Comparison of ENCODE assay signal across 9 cellular contexts in the genomic region with DNA sequence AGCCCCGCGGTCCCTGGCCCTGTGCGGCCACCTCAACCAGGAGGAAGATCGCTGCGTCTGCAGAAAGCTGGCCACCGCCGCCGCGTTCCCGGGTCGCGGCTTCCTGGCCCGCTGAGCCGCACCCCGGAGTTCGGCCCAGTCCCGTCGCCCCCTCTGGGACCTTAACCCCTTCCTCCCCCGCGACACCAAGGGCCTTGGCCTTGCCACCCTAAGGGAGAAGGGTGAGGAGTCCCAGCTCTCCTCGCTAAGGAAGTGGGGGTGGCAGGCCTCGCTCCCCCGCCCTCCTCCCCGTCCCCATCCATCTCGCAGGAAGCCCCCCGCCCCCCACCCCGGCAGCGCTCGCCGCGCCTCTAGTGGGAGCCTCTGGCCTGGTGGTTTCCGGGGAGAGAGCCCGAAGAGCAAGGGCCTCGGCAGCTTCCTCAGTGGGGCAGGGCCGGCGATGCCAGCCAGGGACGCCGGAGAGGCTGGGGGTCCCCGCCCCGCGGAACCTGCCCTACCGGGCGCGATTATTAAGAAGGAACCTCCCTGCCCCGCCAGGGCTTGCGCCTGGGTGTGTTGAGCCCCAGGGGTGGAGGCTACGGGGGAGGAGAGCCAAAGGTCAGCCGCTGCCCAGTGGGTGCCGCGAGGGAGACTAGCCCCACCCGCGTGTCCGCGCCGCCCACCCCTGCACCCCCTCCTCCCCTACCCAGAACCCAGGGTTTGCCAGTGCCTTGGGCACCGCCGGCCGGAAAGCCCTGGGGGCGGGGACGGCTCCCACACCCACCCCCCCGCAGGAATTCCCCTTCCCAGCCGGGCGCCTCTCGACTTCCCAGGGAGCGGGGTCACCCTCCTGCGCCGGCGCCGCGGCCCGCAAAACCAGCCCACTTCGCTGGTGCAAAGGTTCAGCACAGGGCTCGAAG. TPM values are rescaled to one million over a fixed set of nuclear protein-coding genes. Genes with fewer than 3 reads are reported as not detected.
DNase-seq lines count a peak whose midpoint lies in the region; ATAC-seq, FAIRE-seq and TF ChIP-seq lines count a peak whose summit lies in the region.
"Had no signal": no experiment of that assay in that cellular context is flagged by ENCODE, and none has a peak within 500 bp of the region (broad histone marks: within the 10 kb centered on the region; RNA-seq: fewer than 3 reads in every experiment).

No MANE protein-coding gene starts in this region.

- ATAC-seq in activated CD8-positive, alpha-beta T cell treated with anti-CD3 and anti-CD28 coated beads, Interleukin-2, amount 10 ng/mL, durations not matched to agents 7 days and 5 days: no peak
- peak in 3 of 4 donors; percentile 15 to 66 (median 21) for ATAC-seq in psoas muscle
- ATAC-seq in GM18909 (IDR thresholded peaks at IDR 0.05; ENCODE audit: poor library complexity, unreplicated experiment): no peak

- WGBS in hepatocyte (ENCODE audit: low lambda C conversion rate, missing lambda C conversion rate): 18% methylated on average over 44 of the region's 73 CpGs
- WGBS in psoas muscle, 3 donors: 30 to 38% (median 31%) methylated on average over 43 to 73 of the region's 73 CpGs

- peaks cover 31% of the 10 kb centered on the region for H3K79me2 ChIP-seq in hepatocyte

- H3K27me3 ChIP-seq in hepatocyte: no peaks in the 10 kb centered on the region
- H3K27me3 ChIP-seq in psoas muscle (ENCODE audit: insufficient read depth in 3 of 3, low read length in 2 of 3): peaks cover 0 to 11% (median 8%) of the 10 kb centered on the region in 3 donors

- peak overlapping the region; percentile 81 for H3K4me2 ChIP-seq in hepatocyte

- H3K4me1 ChIP-seq in hepatocyte (ENCODE audit: insufficient read depth) (peaks cover 37% of the 10 kb centered on the region), psoas muscle (peaks cover 20% of the 10 kb centered on the region)

- POLR2A ChIA-PET in activated CD8-positive, alpha-beta T cell treated with anti-CD3 and anti-CD28 coated beads, Interleukin-2, amount 10 ng/mL, durations not matched to agents 7 days and 5 days (lab: Charles Lee): interaction anchor here (0.9 kb wide), 1 partner anchor 24 kb away, joined by 3 read pairs; no protein-coding TSS in a partner anchor

- intact Hi-C loops in psoas muscle (cut with DNase I): no loop called here

- FAIRE-seq in H54 (lab: Jason Lieb, UNC): no peak

- H4K20me1 ChIP-seq in hepatocyte (ENCODE audit: insufficient read depth, poor library complexity, severe bottlenecking): peaks cover 54% of the 10 kb centered on the region

- no peak for TF ChIP-seq CTCF in hepatocyte (IDR thresholded peaks at IDR 0.05; ENCODE audit: poor library complexity)
- no peak for TF ChIP-seq CTCF in psoas muscle (IDR thresholded peaks at IDR 0.05)
- no peak for TF ChIP-seq CTCF in GM10266 (IDR thresholded peaks at IDR 0.05; ENCODE audit: control insufficient read depth, insufficient read depth, low read depth, missing control alignments)

- H3K9me3 Mint-ChIP-seq in activated CD8-positive, alpha-beta T cell treated with anti-CD3 and anti-CD28 coated beads, Interleukin-2, amount 10 ng/mL, durations not matched to agents 7 days and 5 days (ENCODE audit: insufficient read depth): no peaks in the 10 kb centered on the region

- H2AFZ ChIP-seq in hepatocyte: no peak overlapping the region

- peak overlapping the region; percentile 34 for H3K4me3 Mint-ChIP-seq in activated CD8-positive, alpha-beta T cell treated with anti-CD3 and anti-CD28 coated beads, Interleukin-2, amount 10 ng/mL, durations not matched to agents 7 days and 5 days

- H3K4me3 ChIP-seq in hepatocyte (no peak overlapping the region), psoas muscle (peak overlapping the region; percentile 43)

- no peaks in the 10 kb centered on the region for H3K9me2 ChIP-seq in hepatocyte (replicated peaks; ENCODE audit: insufficient read depth)

- H3K36me3 Mint-ChIP-seq in activated CD8-positive, alpha-beta T cell treated with anti-CD3 and anti-CD28 coated beads, Interleukin-2, amount 10 ng/mL, durations not matched to agents 7 days and 5 days (ENCODE audit: low read depth): peaks cover 29% of the 10 kb centered on the region

- peaks cover 48% of the 10 kb centered on the region for H3K4me1 Mint-ChIP-seq in activated CD8-positive, alpha-beta T cell treated with anti-CD3 and anti-CD28 coated beads, Interleukin-2, amount 10 ng/mL, durations not matched to agents 7 days and 5 days (ENCODE audit: low read depth)

- H3K36me3 ChIP-seq in hepatocyte (replicated peaks; ENCODE audit: insufficient read depth, low read depth) (no peaks in the 10 kb centered on the region), psoas muscle (ENCODE audit: insufficient read depth in 1 of 2, low read depth in 1 of 2) (peaks cover 0 to 16% of the 10 kb centered on the region in 2 donors)

- TF ChIP-seq POLR2A in H54 (IDR thresholded peaks at IDR 0.05; ENCODE audit: low read depth, low read length): no peak

- CTCF ChIA-PET in activated CD8-positive, alpha-beta T cell treated with anti-CD3 and anti-CD28 coated beads, Interleukin-2, amount 10 ng/mL, durations not matched to agents 7 days and 5 days (lab: Charles Lee): interaction anchor here (0.9 to 4.4 kb wide), 3 partner anchors 8 to 25 kb away, joined by 4 to 27 read pairs (median 4); no protein-coding TSS in a partner anchor

- peaks cover 2% of the 10 kb centered on the region for H3K27me3 Mint-ChIP-seq in activated CD8-positive, alpha-beta T cell treated with anti-CD3 and anti-CD28 coated beads, Interleukin-2, amount 10 ng/mL, durations not matched to agents 7 days and 5 days (ENCODE audit: low read depth)

- H3K9me3 ChIP-seq in hepatocyte (ENCODE audit: low read depth) (no peaks in the 10 kb centered on the region), psoas muscle (no peaks in the 10 kb centered on the region)

- H3K27ac ChIP-seq in hepatocyte: peak overlapping the region; percentile 18
- H3K27ac ChIP-seq in psoas muscle: no peak overlapping the region

- no peak overlapping the region for H3K27ac Mint-ChIP-seq in activated CD8-positive, alpha-beta T cell treated with anti-CD3 and anti-CD28 coated beads, Interleukin-2, amount 10 ng/mL, durations not matched to agents 7 days and 5 days

- peak; percentile 89 for DNase-seq in H54 (ENCODE audit: insufficient read length, low spot score)
- no peak for DNase-seq in activated CD8-positive, alpha-beta T cell treated with anti-CD3 and anti-CD28 coated beads, Interleukin-2, amount 10 ng/mL, durations not matched to agents 7 days and 5 days
- DNase-seq in hepatocyte (ENCODE audit: low spot score): peak; percentile 82
- DNase-seq in psoas muscle: no peak
- no peak for DNase-seq in effector CD8-positive, alpha-beta T cell (lab: John Stamatoyannopoulos, UW)
- DNase-seq in GM10266 (ENCODE audit: extremely low spot score): no peak
- DNase-seq in NCI-H1105 (lab: John Stamatoyannopoulos, UW): no peak
- DNase-seq: activated effector memory CD4-positive, alpha-beta T cell treated with anti-CD3 and anti-CD28 coated beads, Interleukin-2, amount 50 U/mL, for 16 hours had no signal

RNA-seq across cellular contexts. Expression of gene CBX4, which starts 6.8 kb away (rescaled TPM):
- 10 to 100 TPM; 50.3 to 57.2 TPM for total RNA-seq in activated CD8-positive, alpha-beta T cell treated with anti-CD3 and anti-CD28 coated beads, Interleukin-2, amount 10 ng/mL, durations not matched to agents 7 days and 5 days
- 49.6 and 56.1 TPM in 2 replicates for total RNA-seq in hepatocyte
- polyA plus RNA-seq in hepatocyte: 74.3 and 86.7 TPM in 2 replicates
- total RNA-seq in psoas muscle: 1 to 10 TPM; 2.5 to 7.8 (median 4.6) TPM
- 1 to 10 TPM; 1.9 to 3.6 (median 2.4) TPM for polyA plus RNA-seq in psoas muscle

RNA-seq across cellular contexts. Expression of gene CBX8, which starts 35.6 kb away (rescaled TPM):
- 1 to 10 TPM; 8.6 to 9.4 TPM for total RNA-seq in activated CD8-positive, alpha-beta T cell treated with anti-CD3 and anti-CD28 coated beads, Interleukin-2, amount 10 ng/mL, durations not matched to agents 7 days and 5 days
- total RNA-seq in hepatocyte (4.3 and 8.6 TPM in 2 replicates), psoas muscle (1 to 10 TPM in 3 of 4 donors, under 1 TPM in 1; 0.40 to 3.3 (median 1.2) TPM)
- polyA plus RNA-seq in hepatocyte (6.5 and 8.3 TPM in 2 replicates), psoas muscle (1 to 10 TPM; 1.3 to 3.5 (median 1.3) TPM)

RNA-seq across cellular contexts. Expression of gene CBX2, which starts 54.5 kb away (rescaled TPM):
- total RNA-seq in activated CD8-positive, alpha-beta T cell treated with anti-CD3 and anti-CD28 coated beads, Interleukin-2, amount 10 ng/mL, durations not matched to agents 7 days and 5 days: 10 to 100 TPM; 16.2 to 16.5 TPM
- total RNA-seq in hepatocyte: 11.8 and 16.3 TPM in 2 replicates
- polyA plus RNA-seq in hepatocyte: 8.6 and 11.6 TPM in 2 replicates
- total RNA-seq in psoas muscle: 1 to 10 TPM in 2 of 4 donors, under 1 TPM in 2; 0.40 to 2.3 (median 0.79) TPM
- polyA plus RNA-seq in psoas muscle: 1 to 10 TPM in 1 of 3 donors, under 1 TPM in 2; 0.44 to 1.0 (median 0.51) TPM

Comparison
In these comparisons a context has a peak if more than half of its experiments do, and no peak if none do; other contexts are left out.
1. DNase-seq: peak in H54 (single experiment) and hepatocyte (single experiment); none in activated CD8-positive, alpha-beta T cell treated with anti-CD3 and anti-CD28 coated beads, Interleukin-2, amount 10 ng/mL, durations not matched to agents 7 days and 5 days (single experiment), psoas muscle (0 of 2), effector CD8-positive, alpha-beta T cell (single experiment), GM10266 (single experiment) and NCI-H1105 (single experiment).
2. ATAC-seq: peak in psoas muscle (3 of 4); none in activated CD8-positive, alpha-beta T cell treated with anti-CD3 and anti-CD28 coated beads, Interleukin-2, amount 10 ng/mL, durations not matched to agents 7 days and 5 days (single experiment) and GM18909 (single experiment).